10 cellular contexts compared by ENCODE assay signal in genomic region chr5:18772475-18772874, GRCh38.
DNase-seq lines count a peak whose midpoint lies in the region; ATAC-seq and TF ChIP-seq lines count a peak whose summit lies in the region.
"Had no signal": no experiment of that assay in that cellular context is flagged by ENCODE, and none has a peak within 500 bp of the region (broad histone marks: within the 10 kb centered on the region; RNA-seq: fewer than 3 reads in every experiment).

No MANE protein-coding gene starts in this region.

- H4K20me1 ChIP-seq in OCI-LY3 (ENCODE audit: insufficient read depth, low read length), result no peaks in the 10 kb centered on the region

- H3K27me3 ChIP-seq in CD4-positive, alpha-beta memory T cell (ENCODE audit: insufficient read depth, low read length), result no peaks in the 10 kb centered on the region
- H3K27me3 ChIP-seq in OCI-LY3 (ENCODE audit: low read depth, low read length), result no peaks in the 10 kb centered on the region
- H3K27me3 ChIP-seq in esophagus muscularis mucosa, result no peaks in the 10 kb centered on the region
- H3K27me3 ChIP-seq in ovary, result no peaks in the 10 kb centered on the region
- H3K27me3 ChIP-seq: testis had no signal

- no peaks in the 10 kb centered on the region for H3K36me3 ChIP-seq in CD4-positive, alpha-beta memory T cell (ENCODE audit: insufficient read depth, low read length)
- H3K36me3 ChIP-seq in OCI-LY3 (replicated peaks; ENCODE audit: low read depth, low read length), result no peaks in the 10 kb centered on the region
- no peaks in the 10 kb centered on the region for H3K36me3 ChIP-seq in esophagus muscularis mucosa
- H3K36me3 ChIP-seq in ovary, result no peaks in the 10 kb centered on the region

- peak overlapping the region; percentile 76; the same call in 1 of the 2 replicates for H2AFZ ChIP-seq in OCI-LY3 (ENCODE audit: low read depth, low read length)
- H2AFZ ChIP-seq: parathyroid adenoma had no signal

- no peaks in the 10 kb centered on the region for H3K9me3 Mint-ChIP-seq in CD4-positive, alpha-beta memory T cell

- peak overlapping the region; percentile 62 for H3K4me2 ChIP-seq in OCI-LY3 (ENCODE audit: low read length)

- TF ChIP-seq CTCF in OCI-LY3 (IDR thresholded peaks at IDR 0.05; ENCODE audit: low read depth, low read length), result peak; percentile 60
- TF ChIP-seq CTCF in esophagus muscularis mucosa (IDR thresholded peaks at IDR 0.05), result no peak
- no peak for TF ChIP-seq CTCF in coronary artery (IDR thresholded peaks at IDR 0.05)
- TF ChIP-seq CTCF in ovary (IDR thresholded peaks at IDR 0.05), result no peak

- no peak overlapping the region for H3K27ac Mint-ChIP-seq in CD4-positive, alpha-beta memory T cell

- peak; percentile 92 for ATAC-seq in GM21786 (IDR thresholded peaks at IDR 0.05; ENCODE audit: unreplicated experiment)
- peak; percentile 77 for ATAC-seq in esophagus mucosa
- no peak for ATAC-seq in HG03196 (IDR thresholded peaks at IDR 0.05; ENCODE audit: unreplicated experiment)

- no peaks in the 10 kb centered on the region for H3K36me3 Mint-ChIP-seq in CD4-positive, alpha-beta memory T cell

- H3K9ac ChIP-seq in OCI-LY3 (ENCODE audit: low read length), result peak overlapping the region; percentile 40
- H3K9ac ChIP-seq: parathyroid adenoma had no signal

- no peak for TF ChIP-seq POLR2A in esophagus muscularis mucosa (IDR thresholded peaks at IDR 0.05; ENCODE audit: low read depth)
- no peak for TF ChIP-seq POLR2A in ovary (IDR thresholded peaks at IDR 0.05)

- H3K79me2 ChIP-seq in OCI-LY3 (ENCODE audit: low read length), result no peaks in the 10 kb centered on the region
- H3K79me2 ChIP-seq: parathyroid adenoma had no signal

- POLR2A ChIA-PET in CD4-positive, alpha-beta memory T cell (lab: Charles Lee; ENCODE audit: partially characterized antibody), result no interaction called here

- no peak overlapping the region for H3K4me3 ChIP-seq in CD4-positive, alpha-beta memory T cell (ENCODE audit: low read length in 2 of 2)
- H3K4me3 ChIP-seq in OCI-LY3 (ENCODE audit: low read length), result peak overlapping the region; percentile 68
- H3K4me3 ChIP-seq in esophagus muscularis mucosa, result no peak overlapping the region
- H3K4me3 ChIP-seq in coronary artery, result no peak overlapping the region
- H3K4me3 ChIP-seq in ovary, result no peak overlapping the region
- H3K4me3 ChIP-seq: testis had no signal

- H3K4me1 ChIP-seq in CD4-positive, alpha-beta memory T cell (ENCODE audit: insufficient read depth, low read length), result no peaks in the 10 kb centered on the region
- H3K4me1 ChIP-seq in OCI-LY3 (ENCODE audit: low read length), result peaks cover 4% of the 10 kb centered on the region; the same call in 1 of the 2 replicates
- no peaks in the 10 kb centered on the region for H3K4me1 ChIP-seq in esophagus muscularis mucosa
- H3K4me1 ChIP-seq in ovary (ENCODE audit: insufficient read depth), result no peaks in the 10 kb centered on the region
- H3K4me1 ChIP-seq: parathyroid adenoma, testis had no signal

- peaks cover 3 to 8% (median 7%) of the 10 kb centered on the region in 4 donors for H3K4me1 Mint-ChIP-seq in CD4-positive, alpha-beta memory T cell

- TF ChIP-seq EP300 in esophagus muscularis mucosa (IDR thresholded peaks at IDR 0.05), result no peak
- no peak for TF ChIP-seq EP300 in ovary (IDR thresholded peaks at IDR 0.05)

- H3K27me3 Mint-ChIP-seq in CD4-positive, alpha-beta memory T cell, result no peaks in the 10 kb centered on the region

- H3K27ac ChIP-seq in CD4-positive, alpha-beta memory T cell (ENCODE audit: low read depth, low read length), result no peak overlapping the region
- no peak overlapping the region for H3K27ac ChIP-seq in OCI-LY3 (ENCODE audit: low read length)
- H3K27ac ChIP-seq in esophagus muscularis mucosa (replicated peaks in 1 of 4), result no peak overlapping the region
- no peak overlapping the region for H3K27ac ChIP-seq in coronary artery
- H3K27ac ChIP-seq in ovary, result no peak overlapping the region
- H3K27ac ChIP-seq: parathyroid adenoma, testis had no signal

- WGBS in esophagus muscularis mucosa, result 47% methylated on average over 4 of the region's 4 CpGs
- 48 to 55% (median 49%) methylated on average over 4 of the region's 4 CpGs for WGBS in ovary, 3 donors

- no peaks in the 10 kb centered on the region for H3K9me3 ChIP-seq in CD4-positive, alpha-beta memory T cell (ENCODE audit: control insufficient read depth in 1 of 2, low read length in 2 of 2)
- H3K9me3 ChIP-seq in OCI-LY3 (ENCODE audit: insufficient read depth, low read length) (no peaks in the 10 kb centered on the region), esophagus muscularis mucosa (no peaks in the 10 kb centered on the region), ovary (no peaks in the 10 kb centered on the region)
- H3K9me3 ChIP-seq: testis had no signal

- DNase-seq in CD4-positive, alpha-beta memory T cell, result peak in 1 of 5 donors; percentile 4
- DNase-seq in esophagus muscularis mucosa (ENCODE audit: extremely low spot score) (no peak), coronary artery (ENCODE audit: low spot score) (no peak), ovary (no peak)
- DNase-seq: testis had no signal

- CTCF ChIA-PET in CD4-positive, alpha-beta memory T cell (lab: Charles Lee; ENCODE audit: partially characterized antibody), result no interaction called here

- intact Hi-C loops in CD4-positive, alpha-beta memory T cell (cut with micrococcal nuclease), result no loop called here
- intact Hi-C loops in esophagus muscularis mucosa (cut with DNase I), result no loop called here
- intact Hi-C loops in ovary (cut with DNase I), result no loop called here

- peak overlapping the region in 5 of 8 donors; percentile 3 to 62 (median 22) for H3K4me3 Mint-ChIP-seq in CD4-positive, alpha-beta memory T cell
